ENCODE assay signal across 22 cellular contexts in the genomic region with DNA sequence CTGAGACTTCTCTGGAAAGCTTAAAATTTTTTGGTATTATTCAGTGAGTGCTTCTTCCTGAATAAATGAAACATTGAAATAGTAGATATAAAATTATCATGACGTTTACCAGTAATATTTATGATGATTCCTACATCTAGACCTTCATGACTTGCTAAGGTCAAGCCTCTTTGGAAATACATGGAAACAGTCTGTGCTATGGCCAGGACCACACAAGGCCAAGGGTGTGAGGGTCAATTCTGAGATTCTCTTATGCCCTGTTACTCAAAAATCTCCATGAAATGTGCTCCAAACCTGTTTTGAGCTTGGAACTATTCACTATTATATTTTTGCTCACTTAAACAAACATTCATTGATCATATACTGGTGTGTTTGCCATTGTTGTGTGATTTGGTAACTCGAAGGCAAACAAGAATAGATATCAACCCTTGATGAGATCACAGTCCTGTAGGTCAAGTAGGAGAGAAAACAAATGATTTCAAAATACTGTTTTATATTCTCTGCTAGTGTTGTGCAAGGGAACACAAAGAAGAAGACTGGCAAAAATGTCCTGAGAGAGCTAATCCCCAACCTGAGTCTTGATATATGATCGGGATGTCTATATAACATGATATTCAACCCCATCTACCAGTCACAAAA.
"Had no signal": no experiment of that assay in that cellular context is flagged by ENCODE, and none has a peak within 500 bp of the region (broad histone marks: within the 10 kb centered on the region; RNA-seq: fewer than 3 reads in every experiment).

No MANE protein-coding gene starts in this region.

- ATAC-seq: effector memory CD8-positive, alpha-beta T cell; gastroesophageal sphincter; pancreas; right cardiac atrium; stimulated activated effector memory CD8-positive, alpha-beta T cell treated with anti-CD3 and anti-CD28 coated beads, Interleukin-12 subunit alpha, Interleukin-12 subunit beta, amount 100 ng/mL, for 72 hours; stimulated activated naive CD8-positive, alpha-beta T cell treated with anti-CD3 and anti-CD28 coated beads, Interleukin-15, Interleukin-2, amounts not matched to agents 100 U/mL and 50 U/mL, for 24 hours had no signal

- H3K27ac ChIP-seq: epithelial cell of prostate, esophagus squamous epithelium, gastroesophageal sphincter, left ventricle myocardium inferior, pancreas, suprapubic skin, thyroid gland had no signal

- H3K4me1 ChIP-seq: esophagus squamous epithelium, gastroesophageal sphincter, left ventricle myocardium inferior, pancreas, suprapubic skin, thyroid gland had no signal

- H3K27me3 ChIP-seq: esophagus squamous epithelium, gastroesophageal sphincter, pancreas, suprapubic skin, thyroid gland had no signal

- FAIRE-seq: keratinocyte, pancreas, urothelium cell line had no signal

- H3K9me3 ChIP-seq: esophagus squamous epithelium, gastroesophageal sphincter, left ventricle myocardium inferior, pancreas, suprapubic skin, thyroid gland had no signal

- H3K36me3 ChIP-seq: esophagus squamous epithelium, gastroesophageal sphincter, left ventricle myocardium inferior, pancreas, suprapubic skin, thyroid gland had no signal

- DNase-seq: effector memory CD8-positive, alpha-beta T cell; esophagus squamous epithelium; foreskin fibroblast; glutamatergic neuron; immature natural killer cell; left ventricle myocardium inferior; mesenchymal stem cell; naive B cell; occipital lobe; pancreas; right cardiac atrium; stimulated activated CD4-positive, alpha-beta T cell treated with anti-CD3 and anti-CD28 coated beads, Interleukin-4, amount 100 ng/mL, for 1 hour; stimulated activated CD8-positive, alpha-beta memory T cell treated with anti-CD3 and anti-CD28 coated beads, Interleukin-4, amount 100 ng/mL, for 48 hours; stimulated activated naive CD8-positive, alpha-beta T cell treated with anti-CD3 and anti-CD28 coated beads, Interleukin-15, Interleukin-2, amounts not matched to agents 100 U/mL and 50 U/mL, for 24 hours; thyroid gland had no signal

- H3K4me3 ChIP-seq: esophagus squamous epithelium, gastroesophageal sphincter, left ventricle myocardium inferior, lung, pancreas, suprapubic skin, thyroid gland had no signal
